In genomic region chr16:26777821-26778220, GRCh38 we compare ENCODE assay signal across 7 cellular contexts.
"Had no signal": no experiment of that assay in that cellular context is flagged by ENCODE, and none has a peak within 500 bp of the region (broad histone marks: within the 10 kb centered on the region; RNA-seq: fewer than 3 reads in every experiment).

No MANE protein-coding gene starts in this region.

- H2AFZ ChIP-seq: GM23248 had no signal

- H3K27ac ChIP-seq: GM23248, HL-60 had no signal

- H3K27ac Mint-ChIP-seq: HFFc6 had no signal

- H3K9ac ChIP-seq: GM23248 had no signal

- DNase-seq: GM23248, GOT3, HFFc6, IMR-90, KG1 had no signal

- H3K4me3 Mint-ChIP-seq: HFFc6 had no signal

- H3K4me1 ChIP-seq: HAP-1 had no signal
